Comparison of ENCODE assay signal across 15 cellular contexts in the genomic region with DNA sequence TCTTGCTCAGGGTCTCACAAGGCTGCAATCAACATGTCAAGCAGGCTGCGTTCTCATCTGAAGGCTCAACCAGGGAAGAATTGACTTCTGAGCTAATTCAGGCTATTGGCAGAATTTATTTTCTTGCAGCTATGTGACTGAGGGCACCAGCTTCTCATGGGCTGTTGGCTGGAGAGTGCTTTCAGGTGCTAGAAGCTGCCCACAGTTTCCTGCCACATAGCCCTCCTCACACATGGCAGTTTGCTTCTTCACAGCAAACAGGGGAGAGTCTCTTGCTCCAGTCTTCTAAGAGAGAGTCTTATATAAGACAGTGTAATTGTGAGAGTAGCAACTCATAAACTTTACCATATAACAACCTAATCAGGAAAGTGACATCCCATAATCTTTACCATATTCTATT. TPM values are rescaled to one million over a fixed set of nuclear protein-coding genes. Genes with fewer than 3 reads are reported as not detected.
A peak's percentile ranks its signal among the peaks of the same experiment; 100 is the strongest.
DNase-seq lines count a peak whose midpoint lies in the region; ATAC-seq and TF ChIP-seq lines count a peak whose summit lies in the region.
"Had no signal": no experiment of that assay in that cellular context is flagged by ENCODE, and none has a peak within 500 bp of the region (broad histone marks: within the 10 kb centered on the region; RNA-seq: fewer than 3 reads in every experiment).

No MANE protein-coding gene starts in this region.

- H3K9me3 Mint-ChIP-seq in effector memory CD8-positive, alpha-beta T cell, result peaks cover 0 to 4% of the 10 kb centered on the region in 2 donors
- H3K9me3 Mint-ChIP-seq in Calu3 (ENCODE audit: low read depth, unreplicated experiment), result peaks cover 7% of the 10 kb centered on the region

- H3K36me3 ChIP-seq in Loucy (ENCODE audit: insufficient read depth, low read length), result no peaks in the 10 kb centered on the region
- H3K36me3 ChIP-seq: HAP-1 had no signal

- H3K9me2 ChIP-seq in Loucy (replicated peaks; ENCODE audit: low read depth, low read length), result no peaks in the 10 kb centered on the region

- H3K79me2 ChIP-seq in Loucy (ENCODE audit: insufficient read depth, low read length), result no peaks in the 10 kb centered on the region

- no peak overlapping the region for H3K4me3 ChIP-seq in Jurkat, Clone E6-1 (ENCODE audit: low read length)
- peak overlapping the region; percentile 33 for H3K4me3 ChIP-seq in Loucy (ENCODE audit: low read length, poor library complexity, severe bottlenecking)
- H3K4me3 ChIP-seq: HAP-1 had no signal

- peaks cover 3% of the 10 kb centered on the region; the same call in 1 of the 2 replicates for H3F3A ChIP-seq in Loucy (ENCODE audit: low read depth)

- TF ChIP-seq CTCF in Loucy (conservative IDR thresholded peaks at IDR 0.05; ENCODE audit: low read length) (no peak), Calu3 (IDR thresholded peaks at IDR 0.05; ENCODE audit: unreplicated experiment) (no peak)

- peaks cover 18% of the 10 kb centered on the region for H3K4me1 ChIP-seq in Loucy (ENCODE audit: insufficient read depth, low read length, poor library complexity, severe bottlenecking)
- H3K4me1 ChIP-seq: Caco-2, HAP-1 had no signal

- H3K9ac ChIP-seq in Loucy (ENCODE audit: low read depth, low read length, poor library complexity, severe bottlenecking), result no peak overlapping the region

- H3K36me3 Mint-ChIP-seq in effector memory CD8-positive, alpha-beta T cell (ENCODE audit: insufficient read depth), result no peaks in the 10 kb centered on the region
- no peaks in the 10 kb centered on the region for H3K36me3 Mint-ChIP-seq in Calu3 (ENCODE audit: insufficient read depth, unreplicated experiment)
- H3K36me3 Mint-ChIP-seq: CD4-positive, CD25-positive, alpha-beta regulatory T cell; CD8-positive, alpha-beta T cell had no signal

- peak; percentile 80 for ATAC-seq in effector memory CD8-positive, alpha-beta T cell (replicated peaks)
- ATAC-seq: CD8-positive, alpha-beta T cell had no signal

- peaks cover 26% of the 10 kb centered on the region for H3K9me3 ChIP-seq in Loucy (ENCODE audit: insufficient read depth, low read depth, low read length)
- H3K9me3 ChIP-seq: Caco-2, HAP-1 had no signal

- H3K4me3 Mint-ChIP-seq in effector memory CD8-positive, alpha-beta T cell, result no peak overlapping the region
- H3K4me3 Mint-ChIP-seq in Calu3 (ENCODE audit: low read depth, unreplicated experiment), result no peak overlapping the region
- H3K4me3 Mint-ChIP-seq: CD4-positive, CD25-positive, alpha-beta regulatory T cell; CD8-positive, alpha-beta T cell; HFFc6 had no signal

- peaks cover 11 to 15% of the 10 kb centered on the region in 2 donors for H3K4me1 Mint-ChIP-seq in effector memory CD8-positive, alpha-beta T cell (ENCODE audit: low read depth in 2 of 2)
- H3K4me1 Mint-ChIP-seq in Calu3 (ENCODE audit: low read depth, unreplicated experiment), result no peaks in the 10 kb centered on the region
- H3K4me1 Mint-ChIP-seq: CD4-positive, CD25-positive, alpha-beta regulatory T cell had no signal

- intact Hi-C loops in Calu3 (cut with micrococcal nuclease; ENCODE audit: unreplicated experiment), result no loop called here

- peak overlapping the region in 1 of 2 donors; percentile 58 for H3K27ac Mint-ChIP-seq in effector memory CD8-positive, alpha-beta T cell
- no peak overlapping the region for H3K27ac Mint-ChIP-seq in Calu3 (ENCODE audit: unreplicated experiment)
- H3K27ac Mint-ChIP-seq: CD4-positive, CD25-positive, alpha-beta regulatory T cell; CD8-positive, alpha-beta T cell; HFFc6 had no signal

- CTCF ChIA-PET in Calu3 (lab: Charles Lee), result no interaction called here

- peak; percentile 78 for DNase-seq in Jurkat, Clone E6-1 (ENCODE audit: low read depth, low spot score)
- DNase-seq in effector memory CD8-positive, alpha-beta T cell, result no peak
- DNase-seq in C1 segment of cervical spinal cord (lab: John Stamatoyannopoulos, UW), result no peak
- DNase-seq in NCI-H2029 (lab: John Stamatoyannopoulos, UW), result no peak
- DNase-seq in Calu3, result no peak
- DNase-seq: Caco-2; CD4-positive, CD25-positive, alpha-beta regulatory T cell; CD8-positive, alpha-beta T cell; DMS 273 treated with DMSO at 0.1 percent for 48 hours; DMS79; GF-D8; GOT3; HFFc6 had no signal

- H3K4me2 ChIP-seq in Loucy (ENCODE audit: low read depth, low read length, poor library complexity, severe bottlenecking), result peak overlapping the region; percentile 47

- H3K27me3 Mint-ChIP-seq in effector memory CD8-positive, alpha-beta T cell, result no peaks in the 10 kb centered on the region
- H3K27me3 Mint-ChIP-seq in Calu3 (ENCODE audit: unreplicated experiment), result no peaks in the 10 kb centered on the region

- H3K27me3 ChIP-seq in Loucy (ENCODE audit: insufficient read depth, low read length, poor library complexity, severe bottlenecking), result no peaks in the 10 kb centered on the region

- no peaks in the 10 kb centered on the region for H4K20me1 ChIP-seq in Loucy (ENCODE audit: insufficient read depth, low read length, poor library complexity, severe bottlenecking)

- BruUV-seq in Calu3 (replicated peaks; lab: Mats Ljungman, UMichigan), result no TSS peak

- no peak overlapping the region; the same call in 1 of the 2 replicates for H2AFZ ChIP-seq in Loucy (ENCODE audit: low read length)

RNA-seq across cellular contexts. Expression of a gene that starts 37.5 kb away (rescaled TPM):
- 55.2 TPM for polyA plus RNA-seq in Jurkat, Clone E6-1 (2012; ENCODE audit: insufficient read depth, insufficient read length)
- 27.0 and 41.9 TPM in 2 replicates for total RNA-seq in Calu3 (2022)

RNA-seq across cellular contexts. Expression of a gene that starts 46.2 kb away (rescaled TPM):
- 41.5 TPM for polyA plus RNA-seq in Jurkat, Clone E6-1 (2012; ENCODE audit: insufficient read depth, insufficient read length)
- 105 and 137 TPM in 2 replicates for total RNA-seq in Calu3 (2022)
